ENCODE assay signal across 19 cellular contexts in the genomic region with DNA sequence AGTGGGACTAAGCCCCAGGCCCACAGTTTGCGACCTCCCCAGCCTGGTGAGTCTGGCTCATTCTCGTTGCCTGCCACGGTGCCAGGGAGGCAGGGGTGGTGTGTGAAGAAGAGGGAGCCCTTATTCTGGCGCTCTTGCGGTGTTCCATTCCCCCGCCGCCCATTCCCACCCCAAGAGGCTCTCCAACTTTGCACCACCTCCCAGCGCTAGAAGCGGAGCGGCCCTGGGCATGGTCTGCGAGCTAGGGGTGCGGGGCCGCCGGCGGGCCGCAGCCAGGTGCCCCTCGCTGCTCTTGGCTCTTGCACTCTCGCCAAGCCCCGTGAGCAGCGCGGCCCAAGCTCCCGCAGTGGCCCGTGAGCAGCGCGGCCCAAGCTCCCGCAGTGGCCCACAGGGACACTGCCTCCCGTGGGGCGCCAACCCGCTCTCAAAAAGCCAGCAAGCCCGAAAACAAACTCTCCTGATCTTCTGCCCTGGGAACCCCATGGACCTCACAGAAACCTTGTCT. TPM values are rescaled to one million over a fixed set of nuclear protein-coding genes. Genes with fewer than 3 reads are reported as not detected.
DNase-seq lines count a peak whose midpoint lies in the region; ATAC-seq and TF ChIP-seq lines count a peak whose summit lies in the region.
"Had no signal": no experiment of that assay in that cellular context is flagged by ENCODE, and none has a peak within 500 bp of the region (broad histone marks: within the 10 kb centered on the region; RNA-seq: fewer than 3 reads in every experiment).

No MANE protein-coding gene starts in this region.

- H3K4me1 Mint-ChIP-seq in nephron, result peaks cover 20% of the 10 kb centered on the region
- H3K4me1 Mint-ChIP-seq: B cell; CD4-positive, CD25-positive, alpha-beta regulatory T cell; CD8-positive, alpha-beta memory T cell; IgD-negative memory B cell had no signal

- ATAC-seq in HG03469 (IDR thresholded peaks at IDR 0.05; ENCODE audit: unreplicated experiment) (no peak), HG03039 (IDR thresholded peaks at IDR 0.05; ENCODE audit: unreplicated experiment) (no peak)
- ATAC-seq: HepG2 had no signal

- H3K9me3 ChIP-seq in NT2/D1 (ENCODE audit: insufficient read depth, low read length) (no peaks in the 10 kb centered on the region), osteoblast (ENCODE audit: low read depth, low read length) (no peaks in the 10 kb centered on the region), SJCRH30 (replicated peaks) (no peaks in the 10 kb centered on the region)
- H3K9me3 ChIP-seq: BLaER1 treated with 17β-estradiol and CSF1 and Interleukin-3, amounts not matched to agents 10 nM and 100 nM; HAP-1 had no signal

- peaks cover 21% of the 10 kb centered on the region for H3K4me1 ChIP-seq in NT2/D1 (ENCODE audit: insufficient read depth, insufficient read length)
- no peaks in the 10 kb centered on the region for H3K4me1 ChIP-seq in osteoblast (ENCODE audit: insufficient read depth, low read length)
- H3K4me1 ChIP-seq in SJCRH30, result no peaks in the 10 kb centered on the region
- H3K4me1 ChIP-seq: HAP-1 had no signal

- H3K27ac ChIP-seq in osteoblast (ENCODE audit: low read depth, low read length) (no peak overlapping the region), SJCRH30 (no peak overlapping the region)
- H3K27ac ChIP-seq: BLaER1 treated with 17β-estradiol and CSF1 and Interleukin-3, amounts not matched to agents 10 nM and 100 nM had no signal

- no peak overlapping the region for H2AFZ ChIP-seq in osteoblast (ENCODE audit: low read length)

- DNase-seq in NT2/D1 (ENCODE audit: low read depth, low spot score) (no peak), osteoblast (ENCODE audit: insufficient read length, low spot score, missing footprints) (peak; percentile 51), SJCRH30 (no peak), EL (no peak)
- DNase-seq: CD4-positive, CD25-positive, alpha-beta regulatory T cell; CD8-positive, alpha-beta memory T cell; COR-L47; GDM1; GOT3; KBM-7 had no signal

- H3K4me3 ChIP-seq in NT2/D1 (ENCODE audit: insufficient read length, low read depth) (no peak overlapping the region), osteoblast (ENCODE audit: insufficient read depth, low read length) (no peak overlapping the region), SJCRH30 (no peak overlapping the region)
- H3K4me3 ChIP-seq: BLaER1 treated with 17β-estradiol and CSF1 and Interleukin-3, amounts not matched to agents 10 nM and 100 nM; HAP-1 had no signal

- no peak overlapping the region for H3K4me2 ChIP-seq in osteoblast (ENCODE audit: insufficient read depth, low read length)

- H3K9me3 Mint-ChIP-seq in nephron, result no peaks in the 10 kb centered on the region
- H3K9me3 Mint-ChIP-seq: CD4-positive, CD25-positive, alpha-beta regulatory T cell; CD8-positive, alpha-beta memory T cell; IgD-negative memory B cell had no signal

- H3K4me3 Mint-ChIP-seq in nephron, result no peak overlapping the region
- H3K4me3 Mint-ChIP-seq: B cell; CD4-positive, CD25-positive, alpha-beta regulatory T cell; CD8-positive, alpha-beta memory T cell; IgD-negative memory B cell had no signal

- no peaks in the 10 kb centered on the region for H4K20me1 ChIP-seq in osteoblast (ENCODE audit: insufficient read depth, low read length)
- H4K20me1 ChIP-seq: BLaER1 treated with 17β-estradiol and CSF1 and Interleukin-3, amounts not matched to agents 10 nM and 100 nM had no signal

- H3K36me3 ChIP-seq in NT2/D1 (ENCODE audit: insufficient read depth, insufficient read length, low read length) (no peaks in the 10 kb centered on the region), osteoblast (ENCODE audit: insufficient read depth, low read length) (no peaks in the 10 kb centered on the region), SJCRH30 (no peaks in the 10 kb centered on the region)
- H3K36me3 ChIP-seq: BLaER1 treated with 17β-estradiol and CSF1 and Interleukin-3, amounts not matched to agents 10 nM and 100 nM; HAP-1 had no signal

- H3K27me3 ChIP-seq in NT2/D1 (ENCODE audit: insufficient read depth, insufficient read length) (peaks cover 5% of the 10 kb centered on the region), osteoblast (ENCODE audit: insufficient read depth, low read length) (no peaks in the 10 kb centered on the region), SJCRH30 (0 out of 2 replicates have a peak, but pooled peaks cover 4% of the 10 kb centered on the region)

- peak overlapping the region; percentile 23 for H3K9ac ChIP-seq in NT2/D1 (ENCODE audit: insufficient read length, low read depth)
- H3K9ac ChIP-seq: BLaER1 treated with 17β-estradiol and CSF1 and Interleukin-3, amounts not matched to agents 10 nM and 100 nM had no signal

- H3K27me3 Mint-ChIP-seq in nephron (ENCODE audit: low read depth), result peaks cover 4% of the 10 kb centered on the region

- TF ChIP-seq CTCF in nephron (IDR thresholded peaks at IDR 0.05; ENCODE audit: unreplicated experiment in 3 of 3), result no peak
- no peak for TF ChIP-seq CTCF in osteoblast (IDR thresholded peaks at IDR 0.05; ENCODE audit: extremely low read depth, low read depth, low read length)

- H3K27ac Mint-ChIP-seq in nephron, result peak overlapping the region in 2 of 3 experiments; percentile 34 to 45
- H3K27ac Mint-ChIP-seq: B cell; CD4-positive, CD25-positive, alpha-beta regulatory T cell; CD8-positive, alpha-beta memory T cell; IgD-negative memory B cell had no signal

- no peaks in the 10 kb centered on the region for H3K36me3 Mint-ChIP-seq in nephron (ENCODE audit: low read depth)
- H3K36me3 Mint-ChIP-seq: CD4-positive, CD25-positive, alpha-beta regulatory T cell; CD8-positive, alpha-beta memory T cell; IgD-negative memory B cell had no signal

- H3K79me2 ChIP-seq in osteoblast (ENCODE audit: insufficient read depth, low read length), result no peaks in the 10 kb centered on the region

RNA-seq across cellular contexts. Expression of a gene that starts 12.3 kb away (rescaled TPM):
- 11.6 and 18.3 TPM in 2 replicates for total RNA-seq in osteoblast
- 6.7 and 7.9 TPM in 2 replicates for total RNA-seq in SJCRH30 (2014; rRNA removed; shearing (Covaris generic))
- total RNA-seq: A172; B cell; CD8-positive, alpha-beta memory T cell had no signal
